In the genomic region with DNA sequence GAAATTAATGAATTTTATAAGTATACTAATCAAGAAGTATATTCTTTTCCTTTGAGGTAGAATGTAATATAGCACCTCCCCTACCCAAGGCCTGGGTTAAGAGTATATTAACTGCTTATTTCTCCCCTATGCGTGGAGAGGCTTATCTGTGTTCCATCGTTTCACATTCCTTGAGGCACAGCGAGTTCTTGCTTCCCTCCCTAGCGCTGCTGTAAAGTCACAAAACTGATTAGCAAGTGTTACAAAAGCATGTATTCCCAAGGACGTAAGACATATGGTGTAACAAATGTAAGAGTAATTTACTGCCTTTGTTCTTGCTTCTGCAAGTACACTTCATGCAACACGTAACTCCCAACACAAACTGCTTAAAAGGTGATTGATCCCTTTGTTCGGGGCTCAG, we compare ENCODE assay signal across 9 cellular contexts. TPM values are rescaled to one million over a fixed set of nuclear protein-coding genes. Genes with fewer than 3 reads are reported as not detected.
A peak's percentile ranks its signal among the peaks of the same experiment; 100 is the strongest.
DNase-seq lines count a peak whose midpoint lies in the region; ATAC-seq and TF ChIP-seq lines count a peak whose summit lies in the region.
"Had no signal": no experiment of that assay in that cellular context is flagged by ENCODE, and none has a peak within 500 bp of the region (broad histone marks: within the 10 kb centered on the region; RNA-seq: fewer than 3 reads in every experiment).

No MANE protein-coding gene starts in this region.

- H3K9me3 Mint-ChIP-seq in stimulated activated naive CD8-positive, alpha-beta T cell treated with anti-CD3 and anti-CD28 coated beads, Interleukin-15, Interleukin-2, amounts not matched to agents 100 ng/mL and 50 ng/mL, for 24 hours = no peaks in the 10 kb centered on the region

- H2AK5ac ChIP-seq in mesendoderm (ENCODE audit: low read length) = no peak overlapping the region

- DNase-seq in stimulated activated naive CD8-positive, alpha-beta T cell treated with anti-CD3 and anti-CD28 coated beads, Interleukin-15, Interleukin-2, amounts not matched to agents 100 U/mL and 50 U/mL, for 24 hours = no peak
- peak in 3 of 4 donors; percentile 9 to 19 (median 14) for DNase-seq in body of pancreas
- peak; percentile 58 for DNase-seq in mesendoderm
- DNase-seq in cerebellum (ENCODE audit: low spot score) = no peak
- DNase-seq in amygdala (lab: John Stamatoyannopoulos, UW) = no peak
- no peak for DNase-seq in COLO668 (lab: John Stamatoyannopoulos, UW; ENCODE audit: unreplicated experiment)

- H3K18ac ChIP-seq in mesendoderm (ENCODE audit: low read length) = no peak overlapping the region

- no peak overlapping the region for H3K4me2 ChIP-seq in mesendoderm (ENCODE audit: low read length)

- no peak overlapping the region for H2BK15ac ChIP-seq in mesendoderm (replicated peaks; ENCODE audit: low read depth)

- H3K79me2 ChIP-seq in mesendoderm (ENCODE audit: control insufficient read depth, insufficient read depth, low read length) = peaks cover 35% of the 10 kb centered on the region

- H3K27me3 ChIP-seq in body of pancreas (no peaks in the 10 kb centered on the region), mesendoderm (ENCODE audit: insufficient read depth, low read length, poor library complexity) (no peaks in the 10 kb centered on the region)

- H3K9me3 ChIP-seq in body of pancreas = no peaks in the 10 kb centered on the region

- H3K36me3 ChIP-seq in body of pancreas (replicated peaks in 1 of 2; ENCODE audit: insufficient read depth in 1 of 2, low read depth in 2 of 2) (no peaks in the 10 kb centered on the region), mesendoderm (ENCODE audit: control insufficient read depth, insufficient read depth, low read length) (peaks cover 1% of the 10 kb centered on the region)

- peak overlapping the region; percentile 98 for H3K56ac ChIP-seq in mesendoderm (ENCODE audit: low read length)

- peak overlapping the region; percentile 98 for H3K4me3 Mint-ChIP-seq in stimulated activated naive CD8-positive, alpha-beta T cell treated with anti-CD3 and anti-CD28 coated beads, Interleukin-15, Interleukin-2, amounts not matched to agents 100 ng/mL and 50 ng/mL, for 24 hours

- no peak overlapping the region for H2BK120ac ChIP-seq in mesendoderm (ENCODE audit: low read depth, low read length)

- peaks cover 3% of the 10 kb centered on the region for H3K79me1 ChIP-seq in mesendoderm (ENCODE audit: low read length)

- no peaks in the 10 kb centered on the region for H3K27me3 Mint-ChIP-seq in stimulated activated naive CD8-positive, alpha-beta T cell treated with anti-CD3 and anti-CD28 coated beads, Interleukin-15, Interleukin-2, amounts not matched to agents 100 ng/mL and 50 ng/mL, for 24 hours

- no peak overlapping the region for H4K8ac ChIP-seq in mesendoderm (ENCODE audit: low read depth, low read length)

- H4K5ac ChIP-seq in mesendoderm (ENCODE audit: low read length) = no peak overlapping the region

- H3K4me1 ChIP-seq in body of pancreas = peaks cover 24% of the 10 kb centered on the region
- H3K4me1 ChIP-seq in mesendoderm (ENCODE audit: control insufficient read depth, low read depth, low read length) = peaks cover 3% of the 10 kb centered on the region

- peak overlapping the region; percentile 69 to 95 for H3K4me3 ChIP-seq in body of pancreas
- H3K4me3 ChIP-seq in mesendoderm (ENCODE audit: low read length) = no peak overlapping the region

- TF ChIP-seq CTCF in body of pancreas (IDR thresholded peaks at IDR 0.05) = no peak

- peak overlapping the region; percentile 48 for H3K9ac ChIP-seq in mesendoderm (ENCODE audit: low read length)

- peaks cover 17% of the 10 kb centered on the region for H3K36me3 Mint-ChIP-seq in stimulated activated naive CD8-positive, alpha-beta T cell treated with anti-CD3 and anti-CD28 coated beads, Interleukin-15, Interleukin-2, amounts not matched to agents 100 ng/mL and 50 ng/mL, for 24 hours (ENCODE audit: low read depth)

- ATAC-seq in stimulated activated naive CD8-positive, alpha-beta T cell treated with anti-CD3 and anti-CD28 coated beads, Interleukin-15, Interleukin-2, amounts not matched to agents 100 U/mL and 50 U/mL, for 24 hours = no peak
- no peak for ATAC-seq in body of pancreas
- ATAC-seq in HG03354 (IDR thresholded peaks at IDR 0.05; ENCODE audit: poor library complexity, severe bottlenecking, unreplicated experiment) = no peak

- no peak overlapping the region for H3K23ac ChIP-seq in mesendoderm (ENCODE audit: low read length)

- no peak overlapping the region for H3K4ac ChIP-seq in mesendoderm (ENCODE audit: low read depth, low read length)

- no peak for TF ChIP-seq POLR2A in body of pancreas (IDR thresholded peaks at IDR 0.05)

- intact Hi-C loops in body of pancreas (cut with DNase I) = no loop called here

- peak overlapping the region; percentile 93 to 99 (median 97) for H3K27ac ChIP-seq in body of pancreas
- H3K27ac ChIP-seq in mesendoderm (ENCODE audit: low read depth, low read length) = no peak overlapping the region

- no peak overlapping the region for H2BK5ac ChIP-seq in mesendoderm (ENCODE audit: low read length)

- peak overlapping the region; percentile 100 for H3K27ac Mint-ChIP-seq in stimulated activated naive CD8-positive, alpha-beta T cell treated with anti-CD3 and anti-CD28 coated beads, Interleukin-15, Interleukin-2, amounts not matched to agents 100 ng/mL and 50 ng/mL, for 24 hours

- WGBS in body of pancreas, 2 donors = 24 to 37% methylated on average over 7 of the region's 7 CpGs
- WGBS in mesendoderm (ENCODE audit: extremely low coverage, insufficient coverage, low lambda C conversion rate) = no CpG with 5 or more reads among the region's 7 CpGs

- peaks cover 32% of the 10 kb centered on the region for H3K4me1 Mint-ChIP-seq in stimulated activated naive CD8-positive, alpha-beta T cell treated with anti-CD3 and anti-CD28 coated beads, Interleukin-15, Interleukin-2, amounts not matched to agents 100 ng/mL and 50 ng/mL, for 24 hours (ENCODE audit: low read depth)

RNA-seq across cellular contexts. Expression of a gene that starts 1.2 kb away (rescaled TPM):
- total RNA-seq in body of pancreas = 10 to 100 TPM; 32.9 to 35.9 TPM
- 120 TPM for polyA plus RNA-seq in mesendoderm (2013, experiment 1 of 2)
- 119 TPM for polyA plus RNA-seq in mesendoderm (2013, experiment 2 of 2)
- 126 TPM for total RNA-seq in cerebellum

RNA-seq across cellular contexts. Expression of a gene that starts 43.5 kb away (rescaled TPM):
- not detected for total RNA-seq in body of pancreas
- polyA plus RNA-seq in mesendoderm (2013, experiment 1 of 2) = 0.01 TPM
- 0.01 TPM for polyA plus RNA-seq in mesendoderm (2013, experiment 2 of 2)
- 1.7 TPM for total RNA-seq in cerebellum
- total RNA-seq: left lobe of liver had no signal

Comparison
In these comparisons a context has a peak if more than half of its experiments do, and no peak if none do; other contexts are left out.
1. DNase-seq: peak in body of pancreas (3 of 4) and mesendoderm (single experiment); none in stimulated activated naive CD8-positive, alpha-beta T cell treated with anti-CD3 and anti-CD28 coated beads, Interleukin-15, Interleukin-2, amounts not matched to agents 100 U/mL and 50 U/mL, for 24 hours (single experiment), cerebellum (single experiment), amygdala (0 of 56) and COLO668 (single experiment).